8 cellular contexts compared by ENCODE assay signal in the genomic region with DNA sequence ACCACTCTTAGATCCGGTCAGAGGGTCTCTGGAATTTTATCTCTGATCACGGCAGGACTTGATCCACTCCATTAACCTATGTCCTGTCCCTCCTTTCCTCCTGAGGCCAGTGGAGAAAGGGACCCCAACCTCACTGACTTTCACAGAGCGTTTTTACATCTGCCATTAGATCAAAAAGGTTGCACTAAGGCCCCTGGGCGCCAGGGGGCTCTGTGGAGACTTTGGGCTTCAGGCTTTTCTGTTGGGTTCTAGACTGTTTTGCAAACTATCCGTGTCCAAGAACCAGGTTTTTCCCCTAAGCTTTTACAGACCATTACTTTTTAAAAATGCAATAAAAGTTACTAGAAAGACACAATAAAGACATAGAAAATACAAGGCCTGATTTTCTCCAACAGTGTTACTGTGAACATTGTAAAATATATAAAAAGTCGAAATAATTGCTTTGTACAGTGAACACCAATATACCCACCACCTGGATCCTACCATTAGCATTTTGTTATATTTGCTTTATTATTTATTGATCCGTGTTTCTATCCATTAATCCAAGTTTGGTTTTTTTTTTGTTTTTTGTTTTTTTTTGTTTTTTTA.
DNase-seq lines count a peak whose midpoint lies in the region; ATAC-seq, FAIRE-seq and TF ChIP-seq lines count a peak whose summit lies in the region.

No MANE protein-coding gene starts in this region.

- no peaks in the 10 kb centered on the region for H3K9me3 Mint-ChIP-seq in activated CD4-positive, alpha-beta T cell treated with anti-CD3 and anti-CD28 coated beads, Interleukin-2, amount 10 ng/mL, durations not matched to agents 7 days and 5 days
- H3K9me3 Mint-ChIP-seq in naive thymus-derived CD4-positive, alpha-beta T cell: no peaks in the 10 kb centered on the region

- H3K4me1 Mint-ChIP-seq in activated CD4-positive, alpha-beta T cell treated with anti-CD3 and anti-CD28 coated beads, Interleukin-2, amount 10 ng/mL, durations not matched to agents 7 days and 5 days: peaks cover 12% of the 10 kb centered on the region
- peaks cover 0 to 16% (median 7%) of the 10 kb centered on the region in 7 donors for H3K4me1 Mint-ChIP-seq in naive thymus-derived CD4-positive, alpha-beta T cell

- FAIRE-seq in endothelial cell of umbilical vein (lab: Jason Lieb, UNC): peak; percentile 87

- H3K4me1 ChIP-seq in endothelial cell of umbilical vein (ENCODE audit: control insufficient read depth, extremely low read depth, insufficient read depth, low read length) (peaks cover 8% of the 10 kb centered on the region), upper lobe of right lung (no peaks in the 10 kb centered on the region)
- H3K4me1 ChIP-seq in naive thymus-derived CD4-positive, alpha-beta T cell (ENCODE audit: control insufficient read depth in 2 of 2, insufficient read depth in 2 of 2, low read length in 2 of 2): no peaks in the 10 kb centered on the region

- DNase-seq in AG09309 (ENCODE audit: low read depth) (no peak), NCI-H226 (peak; percentile 66), endothelial cell of umbilical vein (ENCODE audit: low read depth, low spot score) (peak; percentile 72), upper lobe of right lung (peak; percentile 81)
- DNase-seq in activated CD4-positive, alpha-beta T cell treated with anti-CD3 and anti-CD28 coated beads, Interleukin-2, amount 10 ng/mL, durations not matched to agents 7 days and 5 days: peak; percentile 60
- peak in 7 of 9 donors; percentile 13 to 50 (median 35) for DNase-seq in naive thymus-derived CD4-positive, alpha-beta T cell
- DNase-seq in effector CD8-positive, alpha-beta T cell (lab: John Stamatoyannopoulos, UW): no peak

- no peak overlapping the region for H2AFZ ChIP-seq in endothelial cell of umbilical vein (ENCODE audit: low read depth, low read length)

- CTCF ChIA-PET in activated CD4-positive, alpha-beta T cell treated with anti-CD3 and anti-CD28 coated beads, Interleukin-2, amount 10 ng/mL, durations not matched to agents 7 days and 5 days (lab: Charles Lee): no interaction called here
- CTCF ChIA-PET in endothelial cell of umbilical vein (lab: Charles Lee): interaction anchor here (0.6 to 15.8 kb wide), 30 partner anchors 10 to 319 kb away, joined by 3 to 517 read pairs (median 4); a partner anchor contains a TSS
- CTCF ChIA-PET in naive thymus-derived CD4-positive, alpha-beta T cell (lab: Charles Lee): interaction anchor here (0.9 to 1.0 kb wide), 2 partner anchors 130 to 309 kb away, joined by 3 read pairs; no protein-coding TSS in a partner anchor

- H3K79me2 ChIP-seq in endothelial cell of umbilical vein (ENCODE audit: control insufficient read depth, insufficient read depth, low read length): no peaks in the 10 kb centered on the region

- no peaks in the 10 kb centered on the region for H3K9me3 ChIP-seq in endothelial cell of umbilical vein (replicated peaks; ENCODE audit: control insufficient read depth, insufficient read depth, low read length)
- no peaks in the 10 kb centered on the region for H3K9me3 ChIP-seq in naive thymus-derived CD4-positive, alpha-beta T cell (ENCODE audit: control insufficient read depth in 2 of 3, low read length in 3 of 3)
- H3K9me3 ChIP-seq in upper lobe of right lung: no peaks in the 10 kb centered on the region

- H3K4me3 ChIP-seq in AG09309 (ENCODE audit: control insufficient read depth, low read depth, low read length) (no peak overlapping the region), endothelial cell of umbilical vein (replicated peaks in 1 of 3; ENCODE audit: insufficient read depth in 1 of 3, low read depth in 1 of 3, low read length in 3 of 3) (no peak overlapping the region), upper lobe of right lung (no peak overlapping the region)
- H3K4me3 ChIP-seq in naive thymus-derived CD4-positive, alpha-beta T cell (ENCODE audit: low read length): no peak overlapping the region

- ATAC-seq in GM18511 (IDR thresholded peaks at IDR 0.05; ENCODE audit: unreplicated experiment): peak; percentile 50
- peak; percentile 45 for ATAC-seq in naive thymus-derived CD4-positive, alpha-beta T cell
- ATAC-seq in upper lobe of right lung: peak; percentile 90

- no peak overlapping the region for H3K4me2 ChIP-seq in endothelial cell of umbilical vein (ENCODE audit: insufficient read depth, low read length)

- H3K36me3 Mint-ChIP-seq in activated CD4-positive, alpha-beta T cell treated with anti-CD3 and anti-CD28 coated beads, Interleukin-2, amount 10 ng/mL, durations not matched to agents 7 days and 5 days (ENCODE audit: low read depth): no peaks in the 10 kb centered on the region
- no peaks in the 10 kb centered on the region for H3K36me3 Mint-ChIP-seq in naive thymus-derived CD4-positive, alpha-beta T cell

- intact Hi-C loops in endothelial cell of umbilical vein (cut with micrococcal nuclease) (loop anchor here (1.0 kb wide), 4 partner anchors 96 to 316 kb away; no protein-coding TSS in a partner anchor), upper lobe of right lung (cut with DNase I) (no loop called here)
- intact Hi-C loops in naive thymus-derived CD4-positive, alpha-beta T cell (cut with micrococcal nuclease): loop anchor here (1.0 to 5.0 kb wide), 3 partner anchors 204 to 316 kb away; no protein-coding TSS in a partner anchor

- peak; percentile 77 for TF ChIP-seq CTCF in AG09309 (IDR thresholded peaks at IDR 0.05; ENCODE audit: control insufficient read depth, insufficient read depth, low read depth, low read length, missing control alignments)
- TF ChIP-seq CTCF in endothelial cell of umbilical vein (IDR thresholded peaks at IDR 0.05; ENCODE audit: extremely low read depth in 1 of 2, insufficient read depth in 1 of 2, low read depth in 1 of 2, low read length in 2 of 2): peak; percentile 84 to 85
- peak; percentile 70 for TF ChIP-seq CTCF in upper lobe of right lung (IDR thresholded peaks at IDR 0.05)

- H3K4me3 Mint-ChIP-seq in activated CD4-positive, alpha-beta T cell treated with anti-CD3 and anti-CD28 coated beads, Interleukin-2, amount 10 ng/mL, durations not matched to agents 7 days and 5 days: no peak overlapping the region
- H3K4me3 Mint-ChIP-seq in naive thymus-derived CD4-positive, alpha-beta T cell: no peak overlapping the region

- POLR2A ChIA-PET in activated CD4-positive, alpha-beta T cell treated with anti-CD3 and anti-CD28 coated beads, Interleukin-2, amount 10 ng/mL, durations not matched to agents 7 days and 5 days (lab: Charles Lee): no interaction called here
- POLR2A ChIA-PET in endothelial cell of umbilical vein (lab: Charles Lee): no interaction called here
- POLR2A ChIA-PET in naive thymus-derived CD4-positive, alpha-beta T cell (lab: Charles Lee): no interaction called here

- dilution Hi-C loops in endothelial cell of umbilical vein (cut with MboI; ENCODE audit: extremely low pct_ligation_motif_present, low sequenced_read_pairs): loop anchor here (25.0 kb wide), 1 partner anchor 196 kb away; a partner anchor contains a TSS

- H3K27me3 ChIP-seq in endothelial cell of umbilical vein (ENCODE audit: control insufficient read depth in 2 of 2, insufficient read depth in 2 of 2, low read length in 2 of 2): no peaks in the 10 kb centered on the region
- H3K27me3 ChIP-seq in naive thymus-derived CD4-positive, alpha-beta T cell (ENCODE audit: control insufficient read depth in 2 of 2, insufficient read depth in 2 of 2, low read length in 2 of 2): no peaks in the 10 kb centered on the region
- H3K27me3 ChIP-seq in upper lobe of right lung: peaks cover 7% of the 10 kb centered on the region

- BruUV-seq in endothelial cell of umbilical vein (replicated peaks; lab: Mats Ljungman, UMichigan): no TSS peak

- H4K20me1 ChIP-seq in endothelial cell of umbilical vein (replicated peaks; ENCODE audit: control insufficient read depth, extremely low read depth, insufficient read depth, low read length): no peaks in the 10 kb centered on the region

- no peaks in the 10 kb centered on the region for H3K9me1 ChIP-seq in endothelial cell of umbilical vein (replicated peaks; ENCODE audit: control insufficient read depth, extremely low read depth, insufficient read depth, low read length)

- no peak overlapping the region for H3K27ac ChIP-seq in endothelial cell of umbilical vein (ENCODE audit: insufficient read depth, low read depth, low read length)
- no peak overlapping the region for H3K27ac ChIP-seq in naive thymus-derived CD4-positive, alpha-beta T cell (ENCODE audit: low read depth, low read length)
- no peak overlapping the region for H3K27ac ChIP-seq in upper lobe of right lung

- H3K9ac ChIP-seq in endothelial cell of umbilical vein (replicated peaks; ENCODE audit: extremely low read depth, insufficient read depth, low read length): no peak overlapping the region

- H3K27me3 Mint-ChIP-seq in activated CD4-positive, alpha-beta T cell treated with anti-CD3 and anti-CD28 coated beads, Interleukin-2, amount 10 ng/mL, durations not matched to agents 7 days and 5 days: peaks cover 37% of the 10 kb centered on the region
- H3K27me3 Mint-ChIP-seq in naive thymus-derived CD4-positive, alpha-beta T cell: peaks cover 41 to 71% (median 46%) of the 10 kb centered on the region in 5 donors

- no peak for TF ChIP-seq POLR2A in endothelial cell of umbilical vein (IDR thresholded peaks at IDR 0.05; ENCODE audit: low read depth, low read length)

- no peak overlapping the region for H3K27ac Mint-ChIP-seq in activated CD4-positive, alpha-beta T cell treated with anti-CD3 and anti-CD28 coated beads, Interleukin-2, amount 10 ng/mL, durations not matched to agents 7 days and 5 days
- H3K27ac Mint-ChIP-seq in naive thymus-derived CD4-positive, alpha-beta T cell: no peak overlapping the region

- H3K36me3 ChIP-seq in endothelial cell of umbilical vein (ENCODE audit: control insufficient read depth in 2 of 2, extremely low read depth in 1 of 2, insufficient read depth in 2 of 2, low read length in 2 of 2): no peaks in the 10 kb centered on the region
- H3K36me3 ChIP-seq in naive thymus-derived CD4-positive, alpha-beta T cell (ENCODE audit: control insufficient read depth in 2 of 3, insufficient read depth in 3 of 3, low read length in 3 of 3): no peaks in the 10 kb centered on the region
- H3K36me3 ChIP-seq in upper lobe of right lung: no peaks in the 10 kb centered on the region

TF ChIP-seq in endothelial cell of umbilical vein, 7 proteins besides CTCF, POLR2A, EP300 and RAD21 (continues in another document):
- TF ChIP-seq, protein P1, sequence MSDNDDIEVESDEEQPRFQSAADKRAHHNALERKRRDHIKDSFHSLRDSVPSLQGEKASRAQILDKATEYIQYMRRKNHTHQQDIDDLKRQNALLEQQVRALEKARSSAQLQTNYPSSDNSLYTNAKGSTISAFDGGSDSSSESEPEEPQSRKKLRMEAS (IDR thresholded peaks at IDR 0.05; ENCODE audit: insufficient read depth, insufficient read length): no peak
- TF ChIP-seq EZH2 (IDR thresholded peaks at IDR 0.05; ENCODE audit: borderline replicate concordance, low read depth, low read length, severe bottlenecking): no peak
- TF ChIP-seq MYC (IDR thresholded peaks at IDR 0.05; ENCODE audit: low read depth, low read length): no peak
- TF ChIP-seq JUN (IDR thresholded peaks at IDR 0.05; ENCODE audit: borderline replicate concordance, insufficient read depth, insufficient read length, low read depth): no peak
- no peak for TF ChIP-seq FOS (IDR thresholded peaks at IDR 0.05; ENCODE audit: borderline replicate concordance, insufficient read depth, low read length)
- no peak for TF ChIP-seq POLR2AphosphoS5 (IDR thresholded peaks at IDR 0.05; ENCODE audit: insufficient read depth, low read depth, low read length)

Comparison
In these comparisons a context has a peak if more than half of its experiments do, and no peak if none do; other contexts are left out.
1. DNase-seq: peak in NCI-H226 (single experiment), activated CD4-positive, alpha-beta T cell treated with anti-CD3 and anti-CD28 coated beads, Interleukin-2, amount 10 ng/mL, durations not matched to agents 7 days and 5 days (single experiment), endothelial cell of umbilical vein (single experiment), naive thymus-derived CD4-positive, alpha-beta T cell (7 of 9) and upper lobe of right lung (single experiment); none in AG09309 (single experiment) and effector CD8-positive, alpha-beta T cell (single experiment).
2. Peak in every context shown above with its lines, with median percentiles within 50 percentile points of each other: CTCF ChIP-seq and ATAC-seq.